In genomic region chr2:60533114-60534033, GRCh38 we compare ENCODE assay signal across 1 cellular context.
TF ChIP-seq lines count a peak whose summit lies in the region.

No MANE protein-coding gene starts in this region.

TF ChIP-seq in HEK293, 187 proteins besides CTCF, POLR2A, EP300 and RAD21 (continued from another document and continues in another):
- TF ChIP-seq, protein P1, sequence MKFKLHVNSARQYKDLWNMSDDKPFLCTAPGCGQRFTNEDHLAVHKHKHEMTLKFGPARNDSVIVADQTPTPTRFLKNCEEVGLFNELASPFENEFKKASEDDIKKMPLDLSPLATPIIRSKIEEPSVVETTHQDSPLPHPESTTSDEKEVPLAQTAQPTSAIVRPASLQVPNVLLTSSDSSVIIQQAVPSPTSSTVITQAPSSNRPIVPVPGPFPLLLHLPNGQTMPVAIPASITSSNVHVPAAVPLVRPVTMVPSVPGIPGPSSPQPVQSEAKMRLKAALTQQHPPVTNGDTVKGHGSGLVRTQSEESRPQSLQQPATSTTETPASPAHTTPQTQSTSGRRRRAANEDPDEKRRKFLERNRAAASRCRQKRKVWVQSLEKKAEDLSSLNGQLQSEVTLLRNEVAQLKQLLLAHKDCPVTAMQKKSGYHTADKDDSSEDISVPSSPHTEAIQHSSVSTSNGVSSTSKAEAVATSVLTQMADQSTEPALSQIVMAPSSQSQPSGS (tag by site-specific recombination; IDR thresholded peaks at IDR 0.05; ENCODE audit: low read depth) = peak; percentile 38; the same call in 1 of the 2 replicates
- TF ChIP-seq, protein P2, sequence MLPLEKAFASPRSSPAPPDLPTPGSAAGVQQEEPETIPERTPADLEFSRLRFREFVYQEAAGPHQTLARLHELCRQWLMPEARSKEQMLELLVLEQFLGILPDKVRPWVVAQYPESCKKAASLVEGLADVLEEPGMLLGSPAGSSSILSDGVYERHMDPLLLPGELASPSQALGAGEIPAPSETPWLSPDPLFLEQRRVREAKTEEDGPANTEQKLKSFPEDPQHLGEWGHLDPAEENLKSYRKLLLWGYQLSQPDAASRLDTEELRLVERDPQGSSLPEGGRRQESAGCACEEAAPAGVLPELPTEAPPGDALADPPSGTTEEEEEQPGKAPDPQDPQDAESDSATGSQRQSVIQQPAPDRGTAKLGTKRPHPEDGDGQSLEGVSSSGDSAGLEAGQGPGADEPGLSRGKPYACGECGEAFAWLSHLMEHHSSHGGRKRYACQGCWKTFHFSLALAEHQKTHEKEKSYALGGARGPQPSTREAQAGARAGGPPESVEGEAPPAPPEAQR (tag by site-specific recombination; IDR thresholded peaks at IDR 0.05) = no peak
- TF ChIP-seq ZSCAN30 (tag by site-specific recombination; IDR thresholded peaks at IDR 0.05) (0 out of 2 replicates have a peak, but pooled peaks have one; percentile 21), ZNF664 (tag by site-specific recombination; IDR thresholded peaks at IDR 0.05) (0 out of 2 replicates have a peak, but pooled peaks have one; percentile 9), BCL6B (tag by site-specific recombination; IDR thresholded peaks at IDR 0.05) (peak; percentile 99), ZNF600 (tag by site-specific recombination; IDR thresholded peaks at IDR 0.05) (no peak), ZSCAN4 (tag by site-specific recombination; IDR thresholded peaks at IDR 0.05) (no peak), ZNF140 (tag by site-specific recombination; IDR thresholded peaks at IDR 0.05) (no peak), ZNF175 (tag by site-specific recombination; IDR thresholded peaks at IDR 0.05) (no peak), PRDM6 (tag by site-specific recombination; IDR thresholded peaks at IDR 0.05) (peak; percentile 17; the same call in 1 of the 2 replicates), ZEB2 (tag by site-specific recombination; IDR thresholded peaks at IDR 0.05) (peak; percentile 49), ZNF335 (tag by site-specific recombination; conservative IDR thresholded peaks at IDR 0.05) (peak; percentile 71), ZNF398 (tag by site-specific recombination; IDR thresholded peaks at IDR 0.05) (peak; percentile 62; the same call in 1 of the 2 replicates), ZBTB17 (tag by site-specific recombination; IDR thresholded peaks at IDR 0.05) (peak; percentile 78), ZNF24 (tag by site-specific recombination; IDR thresholded peaks at IDR 0.05) (peak; percentile 75), PATZ1 (tag by site-specific recombination; IDR thresholded peaks at IDR 0.05) (0 out of 2 replicates have a peak, but pooled peaks have one; percentile 39), ZBTB7A (tag by site-specific recombination; IDR thresholded peaks at IDR 0.05; ENCODE audit: low read depth) (no peak), TCF7L2 (IDR thresholded peaks at IDR 0.05; ENCODE audit: borderline replicate concordance, low read depth, low read length) (0 out of 2 replicates have a peak, but pooled peaks have one; percentile 13), SP7 (tag by site-specific recombination; IDR thresholded peaks at IDR 0.05) (0 out of 2 replicates have a peak, but pooled peaks have one; percentile 15), KLF10 (tag by site-specific recombination; IDR thresholded peaks at IDR 0.05) (peak; percentile 34; the same call in 1 of the 2 replicates), ZNF23 (tag by site-specific recombination; IDR thresholded peaks at IDR 0.05; ENCODE audit: borderline replicate concordance) (no peak), ZBTB20 (tag by site-specific recombination; IDR thresholded peaks at IDR 0.05) (peak; percentile 48; the same call in 1 of the 2 replicates), ZBTB10 (tag by site-specific recombination; IDR thresholded peaks at IDR 0.05) (no peak), INSM2 (tag by site-specific recombination; IDR thresholded peaks at IDR 0.05) (peak; percentile 60; the same call in 1 of the 2 replicates), WT1 (tag by site-specific recombination; IDR thresholded peaks at IDR 0.05) (peak; percentile 68; the same call in 1 of the 2 replicates), ZNF473 (tag by site-specific recombination; IDR thresholded peaks at IDR 0.05) (no peak), KLF16 (tag by site-specific recombination; IDR thresholded peaks at IDR 0.05) (peak; percentile 44)
- TF ChIP-seq, protein P3, sequence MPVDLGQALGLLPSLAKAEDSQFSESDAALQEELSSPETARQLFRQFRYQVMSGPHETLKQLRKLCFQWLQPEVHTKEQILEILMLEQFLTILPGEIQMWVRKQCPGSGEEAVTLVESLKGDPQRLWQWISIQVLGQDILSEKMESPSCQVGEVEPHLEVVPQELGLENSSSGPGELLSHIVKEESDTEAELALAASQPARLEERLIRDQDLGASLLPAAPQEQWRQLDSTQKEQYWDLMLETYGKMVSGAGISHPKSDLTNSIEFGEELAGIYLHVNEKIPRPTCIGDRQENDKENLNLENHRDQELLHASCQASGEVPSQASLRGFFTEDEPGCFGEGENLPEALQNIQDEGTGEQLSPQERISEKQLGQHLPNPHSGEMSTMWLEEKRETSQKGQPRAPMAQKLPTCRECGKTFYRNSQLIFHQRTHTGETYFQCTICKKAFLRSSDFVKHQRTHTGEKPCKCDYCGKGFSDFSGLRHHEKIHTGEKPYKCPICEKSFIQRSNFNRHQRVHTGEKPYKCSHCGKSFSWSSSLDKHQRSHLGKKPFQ (tag by site-specific recombination; IDR thresholded peaks at IDR 0.05) = no peak
- TF ChIP-seq, protein P4, sequence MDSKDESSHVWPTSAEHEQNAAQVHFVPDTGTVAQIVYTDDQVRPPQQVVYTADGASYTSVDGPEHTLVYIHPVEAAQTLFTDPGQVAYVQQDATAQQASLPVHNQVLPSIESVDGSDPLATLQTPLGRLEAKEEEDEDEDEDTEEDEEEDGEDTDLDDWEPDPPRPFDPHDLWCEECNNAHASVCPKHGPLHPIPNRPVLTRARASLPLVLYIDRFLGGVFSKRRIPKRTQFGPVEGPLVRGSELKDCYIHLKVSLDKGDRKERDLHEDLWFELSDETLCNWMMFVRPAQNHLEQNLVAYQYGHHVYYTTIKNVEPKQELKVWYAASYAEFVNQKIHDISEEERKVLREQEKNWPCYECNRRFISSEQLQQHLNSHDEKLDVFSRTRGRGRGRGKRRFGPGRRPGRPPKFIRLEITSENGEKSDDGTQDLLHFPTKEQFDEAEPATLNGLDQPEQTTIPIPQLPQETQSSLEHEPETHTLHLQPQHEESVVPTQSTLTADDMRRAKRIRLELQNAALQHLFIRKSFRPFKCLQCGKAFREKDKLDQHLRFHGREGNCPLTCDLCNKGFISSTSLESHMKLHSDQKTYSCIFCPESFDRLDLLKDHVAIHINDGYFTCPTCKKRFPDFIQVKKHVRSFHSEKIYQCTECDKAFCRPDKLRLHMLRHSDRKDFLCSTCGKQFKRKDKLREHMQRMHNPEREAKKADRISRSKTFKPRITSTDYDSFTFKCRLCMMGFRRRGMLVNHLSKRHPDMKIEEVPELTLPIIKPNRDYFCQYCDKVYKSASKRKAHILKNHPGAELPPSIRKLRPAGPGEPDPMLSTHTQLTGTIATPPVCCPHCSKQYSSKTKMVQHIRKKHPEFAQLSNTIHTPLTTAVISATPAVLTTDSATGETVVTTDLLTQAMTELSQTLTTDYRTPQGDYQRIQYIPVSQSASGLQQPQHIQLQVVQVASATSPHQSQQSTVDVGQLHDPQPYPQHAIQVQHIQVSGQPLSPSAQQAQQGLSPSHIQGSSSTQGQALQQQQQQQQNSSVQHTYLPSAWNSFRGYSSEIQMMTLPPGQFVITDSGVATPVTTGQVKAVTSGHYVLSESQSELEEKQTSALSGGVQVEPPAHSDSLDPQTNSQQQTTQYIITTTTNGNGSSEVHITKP (tag by site-specific recombination; IDR thresholded peaks at IDR 0.05) = peak; percentile 65
